In the genomic region with DNA sequence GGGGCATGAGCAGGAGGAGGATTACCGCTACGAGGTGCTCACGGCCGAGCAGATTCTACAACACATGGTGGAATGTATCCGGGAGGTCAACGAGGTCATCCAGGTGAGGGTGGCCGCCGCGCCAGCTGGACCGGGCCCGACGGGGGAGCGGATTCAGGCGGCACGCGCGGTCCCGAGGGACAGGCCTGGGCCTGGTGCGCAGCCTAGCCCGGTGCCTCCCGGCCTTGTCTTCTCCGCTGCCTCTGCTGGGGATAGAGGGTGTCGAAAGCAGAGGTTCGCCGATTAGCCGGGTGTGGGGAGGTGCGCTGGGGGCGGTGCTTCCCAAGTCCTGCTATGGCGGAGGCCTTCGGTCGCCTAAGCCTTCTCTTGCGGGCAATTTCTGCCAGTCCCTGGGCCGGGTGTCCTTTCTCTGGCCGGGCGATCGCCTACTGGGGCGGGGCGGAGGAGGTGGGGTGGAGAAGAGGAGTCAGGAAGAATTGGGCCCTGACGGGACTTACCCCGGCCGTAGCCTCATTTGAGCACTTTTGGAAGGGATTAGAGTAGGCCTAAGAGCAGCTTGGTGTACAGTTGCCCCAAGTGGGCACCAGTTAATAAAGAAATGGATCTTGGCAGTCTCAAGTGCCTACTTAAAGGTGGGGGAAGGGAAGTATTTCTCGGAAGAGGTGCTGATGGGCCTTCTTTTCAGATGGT, we compare ENCODE assay signal across 8 cellular contexts. TPM values are rescaled to one million over a fixed set of nuclear protein-coding genes. Genes with fewer than 3 reads are reported as not detected.
DNase-seq lines count a peak whose midpoint lies in the region; ATAC-seq and TF ChIP-seq lines count a peak whose summit lies in the region.

No MANE protein-coding gene starts in this region.

- H3K4me1 Mint-ChIP-seq in naive thymus-derived CD8-positive, alpha-beta T cell: peaks cover 29 to 64% (median 58%) of the 10 kb centered on the region in 4 donors

- no peaks in the 10 kb centered on the region for H3K27me3 ChIP-seq in HUES6 (ENCODE audit: control insufficient read depth, insufficient read depth, low read length)
- H3K27me3 ChIP-seq in Peyer's patch: no peaks in the 10 kb centered on the region
- no peaks in the 10 kb centered on the region for H3K27me3 ChIP-seq in fibroblast of lung (ENCODE audit: control insufficient read depth, insufficient read depth, low read length)

- POLR2A ChIA-PET in naive thymus-derived CD8-positive, alpha-beta T cell (lab: Charles Lee): interaction anchor here (0.6 to 4.2 kb wide), 5 partner anchors 11 to 197 kb away, joined by 3 to 55 read pairs (median 4); partner anchors contain the start of gene HEXA

- peak; percentile 70 to 85 for TF ChIP-seq POLR2A in Peyer's patch (IDR thresholded peaks at IDR 0.05)

- H3K4me1 ChIP-seq in HUES6 (ENCODE audit: control insufficient read depth, insufficient read depth, low read length) (peaks cover 6% of the 10 kb centered on the region), Peyer's patch (peaks cover 0 to 34% (median 10%) of the 10 kb centered on the region in 4 donors), fibroblast of lung (ENCODE audit: control insufficient read depth, extremely low read depth, insufficient read depth, low read length) (peaks cover 5% of the 10 kb centered on the region)

- H3K4me3 Mint-ChIP-seq in naive thymus-derived CD8-positive, alpha-beta T cell: peak overlapping the region; percentile 70 to 97 (median 96)

- peak overlapping the region; percentile 93 to 100 (median 99) for H3K27ac Mint-ChIP-seq in naive thymus-derived CD8-positive, alpha-beta T cell

- no peaks in the 10 kb centered on the region for H3K27me3 Mint-ChIP-seq in naive thymus-derived CD8-positive, alpha-beta T cell

- H3K36me3 ChIP-seq in HUES6 (ENCODE audit: control insufficient read depth, insufficient read depth, low read length) (peaks cover 32% of the 10 kb centered on the region), Peyer's patch (peaks cover 0 to 14% (median 0%) of the 10 kb centered on the region in 3 donors), fibroblast of lung (ENCODE audit: control insufficient read depth, insufficient read depth, low read length) (no peaks in the 10 kb centered on the region)

- peaks cover 7% of the 10 kb centered on the region for H4K20me1 ChIP-seq in fibroblast of lung (ENCODE audit: control insufficient read depth, extremely low read depth, insufficient read depth, low read length)

- H3K4me3 ChIP-seq in HUES6 (ENCODE audit: low read depth, low read length) (peak overlapping the region; percentile 100), Peyer's patch (peak overlapping the region; percentile 88 to 93 (median 92)), fibroblast of lung (replicated peaks in 1 of 4; ENCODE audit: control extremely low read depth in 1 of 4, insufficient read depth in 1 of 4, low read depth in 3 of 4, low read length in 4 of 4) (peak overlapping the region; percentile 90 to 99 (median 94))

- H2AFZ ChIP-seq in fibroblast of lung (ENCODE audit: low read length): no peak overlapping the region

- peaks cover 0 to 51% (median 11%) of the 10 kb centered on the region in 3 donors for H3K36me3 Mint-ChIP-seq in naive thymus-derived CD8-positive, alpha-beta T cell

- peak; percentile 67 for DNase-seq in COLO668 (lab: John Stamatoyannopoulos, UW; ENCODE audit: unreplicated experiment)
- DNase-seq in Peyer's patch: peak; percentile 75 to 92 (median 89)
- peak; percentile 74 for DNase-seq in activated T-helper 1 cell treated with Interleukin-2 at 50 U/mL for 16 hours (ENCODE audit: low read depth)
- peak; percentile 78 to 79 for DNase-seq in fibroblast of lung (ENCODE audit: low read depth in 2 of 2)
- DNase-seq in naive thymus-derived CD8-positive, alpha-beta T cell: peak; percentile 68 to 92 (median 82)
- peak; percentile 72 to 88 (median 81) for DNase-seq in stimulated activated naive CD4-positive, alpha-beta T cell (lab: John Stamatoyannopoulos, UW)

- peak overlapping the region; percentile 88 for H3K4me2 ChIP-seq in fibroblast of lung (ENCODE audit: extremely low read depth, insufficient read depth, low read length)

- H3K9ac ChIP-seq in HUES6 (ENCODE audit: low read length): peak overlapping the region; percentile 98
- H3K9ac ChIP-seq in fibroblast of lung (ENCODE audit: insufficient read depth, low read length): peak overlapping the region; percentile 99

- peaks cover 56% of the 10 kb centered on the region for H3K79me2 ChIP-seq in fibroblast of lung (ENCODE audit: control insufficient read depth, insufficient read depth, low read length)

- peak in 1 of 6 experiments; percentile 14 for TF ChIP-seq CTCF in Peyer's patch (IDR thresholded peaks at IDR 0.05)
- TF ChIP-seq CTCF in fibroblast of lung (conservative IDR thresholded peaks at IDR 0.05 in 1 of 2, IDR thresholded peaks at IDR 0.05 in 1 of 2; ENCODE audit: low read depth in 1 of 2, low read length in 2 of 2): no peak

- no peaks in the 10 kb centered on the region for H3K9me3 ChIP-seq in HUES6 (ENCODE audit: control insufficient read depth, insufficient read depth, low read depth, low read length)
- no peaks in the 10 kb centered on the region for H3K9me3 ChIP-seq in Peyer's patch
- no peaks in the 10 kb centered on the region for H3K9me3 ChIP-seq in fibroblast of lung (ENCODE audit: control insufficient read depth, insufficient read depth, low read depth, low read length)

- no peaks in the 10 kb centered on the region for H3K9me3 Mint-ChIP-seq in naive thymus-derived CD8-positive, alpha-beta T cell

- peak overlapping the region; percentile 97 for H3K27ac ChIP-seq in HUES6 (ENCODE audit: low read depth, low read length)
- H3K27ac ChIP-seq in Peyer's patch: peak overlapping the region; percentile 99 to 100 (median 100)
- H3K27ac ChIP-seq in fibroblast of lung (ENCODE audit: insufficient read depth, low read length): peak overlapping the region; percentile 100

- ATAC-seq in GM21381 (IDR thresholded peaks at IDR 0.05; ENCODE audit: unreplicated experiment): peak; percentile 35
- ATAC-seq in naive thymus-derived CD8-positive, alpha-beta T cell: peak; percentile 58 to 70

RNA-seq across cellular contexts. Expression of gene ARIH1, which starts 0.9 kb away (rescaled TPM):
- total RNA-seq in Peyer's patch (10 to 100 TPM; 42.3 to 81.7 (median 52.3) TPM), fibroblast of lung (15.7 and 27.9 TPM in 2 replicates)
- 52.4 and 62.3 TPM in 2 replicates for polyA plus RNA-seq in fibroblast of lung
- polyA plus RNA-seq in fibroblast of lung (2012): 54.7 and 56.4 TPM in 2 replicates
- 19.0 and 31.7 TPM in 2 replicates for polyA minus RNA-seq in fibroblast of lung (ENCODE audit: low replicate concordance)
- total RNA-seq in naive thymus-derived CD8-positive, alpha-beta T cell: 100 to 1,000 TPM; 191 to 197 TPM
- polyA plus RNA-seq in naive thymus-derived CD8-positive, alpha-beta T cell: 10 to 100 TPM; 10.3 to 19.0 (median 18.0) TPM

Comparison
In these comparisons a context has a peak if more than half of its experiments do, and no peak if none do; other contexts are left out.
1. Peak in every context shown above with its lines: DNase-seq, ATAC-seq, H3K4me3 ChIP-seq and H3K27ac ChIP-seq.